In genomic region chr10:70166394-70166793, GRCh38 we compare ENCODE assay signal across 14 cellular contexts.
"Had no signal": no experiment of that assay in that cellular context is flagged by ENCODE, and none has a peak within 500 bp of the region (broad histone marks: within the 10 kb centered on the region; RNA-seq: fewer than 3 reads in every experiment).

No MANE protein-coding gene starts in this region.

- H3K27ac Mint-ChIP-seq: activated B cell treated with CpG ODN at 0.5 μM for 24 hours; activated T-helper 1 cell treated with anti-CD3 and anti-CD28 coated beads, Interleukin-12 subunit alpha, Interleukin-12 subunit beta, Interleukin-2, Interleukin-4 antibody, amounts not matched to agents 30 ng/mL and 10 ng/mL and 1 ng/mL, durations not matched to agents 14 hours and 24 hours and 36 hours; endodermal cell; T-helper 1 cell treated with Interleukin-12 subunit alpha and Interleukin-12 subunit beta and Interleukin-4 antibody, amounts not matched to agents 30 μg/mL and 1 μg/mL, for 36 hours had no signal

- H3K27me3 ChIP-seq: hepatocyte, vagina had no signal

- DNase-seq: activated B cell treated with CpG ODN at 0.5 μM for 24 hours; activated naive CD4-positive, alpha-beta T cell treated with Interleukin-2 at 50 U/mL for 16 hours; cerebellar nuclear complex; dermis blood vessel endothelial cell; endodermal cell; erythroblast; kidney glomerular epithelial cell; mesendoderm; stimulated activated CD4-positive, alpha-beta T cell treated with anti-CD3 and anti-CD28 coated beads, Interleukin-4, amount 100 ng/mL, for 1 hour; stimulated activated CD8-positive, alpha-beta memory T cell treated with anti-CD3 and anti-CD28 coated beads, Interleukin-4, amount 100 ng/mL, for 48 hours had no signal

- H3K27me3 Mint-ChIP-seq: activated B cell treated with CpG ODN at 0.5 μM for 24 hours had no signal

- H3K4me3 ChIP-seq: hepatocyte, vagina had no signal

- H3K27ac ChIP-seq: hepatocyte, vagina had no signal

- H3K4me3 Mint-ChIP-seq: activated T-helper 1 cell treated with anti-CD3 and anti-CD28 coated beads, Interleukin-12 subunit alpha, Interleukin-12 subunit beta, Interleukin-2, Interleukin-4 antibody, amounts not matched to agents 30 ng/mL and 10 ng/mL and 1 ng/mL, durations not matched to agents 14 hours and 24 hours and 36 hours; endodermal cell; T-helper 1 cell treated with Interleukin-12 subunit alpha and Interleukin-12 subunit beta and Interleukin-4 antibody, amounts not matched to agents 30 μg/mL and 1 μg/mL, for 36 hours had no signal

- H3K9me3 ChIP-seq: vagina had no signal

- H3K9me3 Mint-ChIP-seq: activated B cell treated with CpG ODN at 0.5 μM for 24 hours; activated T-helper 1 cell treated with anti-CD3 and anti-CD28 coated beads, Interleukin-12 subunit alpha, Interleukin-12 subunit beta, Interleukin-2, Interleukin-4 antibody, amounts not matched to agents 30 ng/mL and 10 ng/mL and 1 ng/mL, durations not matched to agents 14 hours and 24 hours and 36 hours; endodermal cell; T-helper 1 cell treated with Interleukin-12 subunit alpha and Interleukin-12 subunit beta and Interleukin-4 antibody, amounts not matched to agents 30 μg/mL and 1 μg/mL, for 36 hours had no signal
